Comparison of ENCODE assay signal across 38 cellular contexts in genomic region chr1:236642763-236643162, GRCh38. TPM values are rescaled to one million over a fixed set of nuclear protein-coding genes. Genes with fewer than 3 reads are reported as not detected.
"Had no signal": no experiment of that assay in that cellular context is flagged by ENCODE, and none has a peak within 500 bp of the region (broad histone marks: within the 10 kb centered on the region; RNA-seq: fewer than 3 reads in every experiment).

No MANE protein-coding gene starts in this region.

- FAIRE-seq: astrocyte, bronchial epithelial cell had no signal

- H3K9me3 ChIP-seq: adrenal gland, ascending aorta, body of pancreas, breast epithelium had no signal

- H3K27me3 ChIP-seq: adrenal gland, ascending aorta, body of pancreas, brain microvascular endothelial cell, cardiac muscle cell had no signal

- DNase-seq: activated effector memory CD4-positive, alpha-beta T cell treated with anti-CD3 and anti-CD28 coated beads, Interleukin-2, amount 50 U/mL, for 16 hours; activated effector memory CD4-positive, alpha-beta T cell treated with Interleukin-2 at 50 U/mL for 16 hours; activated gamma-delta T cell; activated gamma-delta T cell treated with Interleukin-2 at 50 U/mL for 16 hours; activated naive CD4-positive, alpha-beta T cell; activated naive CD4-positive, alpha-beta T cell treated with anti-CD3 and anti-CD28 coated beads for 36 hours; activated naive CD4-positive, alpha-beta T cell treated with anti-CD3 and anti-CD28 coated beads, Interleukin-2, amount 10 ng/mL, durations not matched to agents 7 days and 5 days; activated naive CD4-positive, alpha-beta T cell treated with anti-CD3 and anti-CD28 coated beads, Interleukin-2, amount 50 U/mL, for 16 hours; activated naive CD4-positive, alpha-beta T cell treated with Interleukin-2 at 50 U/mL for 16 hours; activated naive CD8-positive, alpha-beta T cell treated with anti-CD3 and anti-CD28 coated beads for 36 hours; activated naive CD8-positive, alpha-beta T cell treated with anti-CD3 and anti-CD28 coated beads, Interleukin-2, amount 10 ng/mL, durations not matched to agents 7 days and 5 days; activated naive CD8-positive, alpha-beta T cell treated with anti-CD3 and anti-CD28 coated beads, Interleukin-2, amount 50 U/mL, for 24 hours; activated T-cell treated with anti-CD3 and anti-CD28 coated beads, Interleukin-2, amount 50 U/mL, for 4 hours; activated T-cell treated with anti-CD3 and anti-CD28 coated beads, Interleukin-2, amount 50 U/mL, for 48 hours; activated T-cell treated with anti-CD3 and anti-CD28 coated beads, Interleukin-2, amount 50 U/mL, for 72 hours; adrenal gland; amniotic stem cell; amygdala; anterior cingulate cortex; aorta; body of pancreas; brain microvascular endothelial cell; caudate nucleus; central memory CD4-positive, alpha-beta T cell; cerebellar nuclear complex had no signal

- H3K4me3 Mint-ChIP-seq: activated naive CD4-positive, alpha-beta T cell treated with anti-CD3 and anti-CD28 coated beads for 36 hours; activated naive CD4-positive, alpha-beta T cell treated with anti-CD3 and anti-CD28 coated beads, Interleukin-2, amount 10 ng/mL, durations not matched to agents 7 days and 5 days; activated naive CD4-positive, alpha-beta T cell treated with anti-CD3 and anti-CD28 coated beads, Interleukin-2, amount 50 U/mL, for 24 hours; activated naive CD8-positive, alpha-beta T cell; activated naive CD8-positive, alpha-beta T cell treated with anti-CD3 and anti-CD28 coated beads for 36 hours; activated naive CD8-positive, alpha-beta T cell treated with anti-CD3 and anti-CD28 coated beads, Interleukin-2, amount 10 ng/mL, durations not matched to agents 7 days and 5 days; activated naive CD8-positive, alpha-beta T cell treated with anti-CD3 and anti-CD28 coated beads, Interleukin-2, amount 50 U/mL, for 24 hours; activated T-cell treated with anti-CD3 and anti-CD28 coated beads, Interleukin-2, amount 50 U/mL, for 4 hours; activated T-cell treated with anti-CD3 and anti-CD28 coated beads, Interleukin-2, amount 50 U/mL, for 72 hours; activated T-helper 1 cell treated with anti-CD3 and anti-CD28 coated beads, Interleukin-12 subunit alpha, Interleukin-12 subunit beta, Interleukin-2, Interleukin-4 antibody, amounts not matched to agents 30 ng/mL and 10 ng/mL and 1 ng/mL, durations not matched to agents 14 hours and 24 hours and 36 hours; activated T-helper 17 cell treated with anti-CD3 and anti-CD28 coated beads, Interleukin-2, amount 50 U/mL, for 72 hours; brain; central memory CD8-positive, alpha-beta T cell had no signal

- H3K36me3 ChIP-seq: adrenal gland, ascending aorta, brain microvascular endothelial cell, breast epithelium, cardiac muscle cell had no signal

- H3K27me3 Mint-ChIP-seq: activated naive CD4-positive, alpha-beta T cell treated with anti-CD3 and anti-CD28 coated beads, Interleukin-2, amount 10 ng/mL, durations not matched to agents 7 days and 5 days; activated naive CD8-positive, alpha-beta T cell; activated naive CD8-positive, alpha-beta T cell treated with anti-CD3 and anti-CD28 coated beads, Interleukin-2, amount 10 ng/mL, durations not matched to agents 7 days and 5 days had no signal

- H3K4me1 ChIP-seq: adrenal gland, ascending aorta, body of pancreas, breast epithelium had no signal

- H3K9me3 Mint-ChIP-seq: activated naive CD4-positive, alpha-beta T cell treated with anti-CD3 and anti-CD28 coated beads for 36 hours; activated naive CD4-positive, alpha-beta T cell treated with anti-CD3 and anti-CD28 coated beads, Interleukin-2, amount 10 ng/mL, durations not matched to agents 7 days and 5 days; activated naive CD4-positive, alpha-beta T cell treated with anti-CD3 and anti-CD28 coated beads, Interleukin-2, amount 50 U/mL, for 24 hours; activated naive CD4-positive, alpha-beta T cell treated with anti-CD3 and anti-CD28 coated beads, Interleukin-2, amount 50 U/mL, for 72 hours; activated naive CD8-positive, alpha-beta T cell treated with anti-CD3 and anti-CD28 coated beads for 36 hours; activated naive CD8-positive, alpha-beta T cell treated with anti-CD3 and anti-CD28 coated beads, Interleukin-2, amount 10 ng/mL, durations not matched to agents 7 days and 5 days; activated naive CD8-positive, alpha-beta T cell treated with anti-CD3 and anti-CD28 coated beads, Interleukin-2, amount 50 U/mL, for 24 hours; activated T-cell treated with anti-CD3 and anti-CD28 coated beads, Interleukin-2, amount 50 U/mL, for 4 hours; activated T-cell treated with anti-CD3 and anti-CD28 coated beads, Interleukin-2, amount 50 U/mL, for 72 hours; activated T-helper 1 cell treated with anti-CD3 and anti-CD28 coated beads, Interleukin-12 subunit alpha, Interleukin-12 subunit beta, Interleukin-2, Interleukin-4 antibody, amounts not matched to agents 30 ng/mL and 10 ng/mL and 1 ng/mL, durations not matched to agents 14 hours and 24 hours and 36 hours; activated T-helper 17 cell treated with anti-CD3 and anti-CD28 coated beads, Interleukin-2, amount 50 U/mL, for 72 hours; activated T-helper 2 cell treated with anti-CD3 and anti-CD28 coated beads, Interferon-gamma antibody, Interleukin-2, Interleukin-4, amounts not matched to agents 10 μg/mL and 5 μg/mL and 100 μg/mL, durations not matched to agents 14 hours and 24 hours and 36 hours; brain; central memory CD8-positive, alpha-beta T cell had no signal

- H3K4me3 ChIP-seq: adrenal gland, ascending aorta, body of pancreas, breast epithelium, cardiac muscle cell had no signal

- H3K27ac ChIP-seq: adrenal gland, ascending aorta, body of pancreas, brain microvascular endothelial cell, breast epithelium, cardiac muscle cell had no signal

- H3K4me1 Mint-ChIP-seq: activated naive CD4-positive, alpha-beta T cell treated with anti-CD3 and anti-CD28 coated beads, Interleukin-2, amount 10 ng/mL, durations not matched to agents 7 days and 5 days; activated naive CD4-positive, alpha-beta T cell treated with anti-CD3 and anti-CD28 coated beads, Interleukin-2, amount 50 U/mL, for 24 hours; activated naive CD8-positive, alpha-beta T cell treated with anti-CD3 and anti-CD28 coated beads for 36 hours; activated naive CD8-positive, alpha-beta T cell treated with anti-CD3 and anti-CD28 coated beads, Interleukin-2, amount 10 ng/mL, durations not matched to agents 7 days and 5 days; activated naive CD8-positive, alpha-beta T cell treated with anti-CD3 and anti-CD28 coated beads, Interleukin-2, amount 50 U/mL, for 24 hours; activated T-helper 17 cell treated with anti-CD3 and anti-CD28 coated beads, Interleukin-2, amount 50 U/mL, for 72 hours; central memory CD8-positive, alpha-beta T cell had no signal

- H3K36me3 Mint-ChIP-seq: activated naive CD4-positive, alpha-beta T cell treated with anti-CD3 and anti-CD28 coated beads, Interleukin-2, amount 10 ng/mL, durations not matched to agents 7 days and 5 days; activated naive CD4-positive, alpha-beta T cell treated with anti-CD3 and anti-CD28 coated beads, Interleukin-2, amount 50 U/mL, for 24 hours; activated naive CD4-positive, alpha-beta T cell treated with anti-CD3 and anti-CD28 coated beads, Interleukin-2, amount 50 U/mL, for 72 hours; activated naive CD8-positive, alpha-beta T cell; activated naive CD8-positive, alpha-beta T cell treated with anti-CD3 and anti-CD28 coated beads for 36 hours; activated naive CD8-positive, alpha-beta T cell treated with anti-CD3 and anti-CD28 coated beads, Interleukin-2, amount 10 ng/mL, durations not matched to agents 7 days and 5 days; brain had no signal

- H3K27ac Mint-ChIP-seq: activated naive CD4-positive, alpha-beta T cell treated with anti-CD3 and anti-CD28 coated beads for 36 hours; activated naive CD4-positive, alpha-beta T cell treated with anti-CD3 and anti-CD28 coated beads, Interleukin-2, amount 10 ng/mL, durations not matched to agents 7 days and 5 days; activated naive CD4-positive, alpha-beta T cell treated with anti-CD3 and anti-CD28 coated beads, Interleukin-2, amount 50 U/mL, for 24 hours; activated naive CD4-positive, alpha-beta T cell treated with anti-CD3 and anti-CD28 coated beads, Interleukin-2, amount 50 U/mL, for 72 hours; activated naive CD8-positive, alpha-beta T cell; activated naive CD8-positive, alpha-beta T cell treated with anti-CD3 and anti-CD28 coated beads for 36 hours; activated naive CD8-positive, alpha-beta T cell treated with anti-CD3 and anti-CD28 coated beads, Interleukin-2, amount 10 ng/mL, durations not matched to agents 7 days and 5 days; activated naive CD8-positive, alpha-beta T cell treated with anti-CD3 and anti-CD28 coated beads, Interleukin-2, amount 50 U/mL, for 24 hours; activated T-cell treated with anti-CD3 and anti-CD28 coated beads, Interleukin-2, amount 50 U/mL, for 72 hours; activated T-helper 1 cell treated with anti-CD3 and anti-CD28 coated beads, Interleukin-12 subunit alpha, Interleukin-12 subunit beta, Interleukin-2, Interleukin-4 antibody, amounts not matched to agents 30 ng/mL and 10 ng/mL and 1 ng/mL, durations not matched to agents 14 hours and 24 hours and 36 hours; activated T-helper 17 cell treated with anti-CD3 and anti-CD28 coated beads, Interleukin-2, amount 50 U/mL, for 72 hours; activated T-helper 2 cell treated with anti-CD3 and anti-CD28 coated beads, Interferon-gamma antibody, Interleukin-2, Interleukin-4, amounts not matched to agents 10 μg/mL and 5 μg/mL and 100 μg/mL, durations not matched to agents 14 hours and 24 hours and 36 hours; brain had no signal

- ATAC-seq: activated naive CD4-positive, alpha-beta T cell treated with anti-CD3 and anti-CD28 coated beads, Interleukin-2, amount 50 U/mL, for 72 hours; activated naive CD8-positive, alpha-beta T cell treated with anti-CD3 and anti-CD28 coated beads, Interleukin-2, amount 50 U/mL, for 24 hours; activated T-cell treated with anti-CD3 and anti-CD28 coated beads, Interleukin-2, amount 50 U/mL, for 4 hours; activated T-cell treated with anti-CD3 and anti-CD28 coated beads, Interleukin-2, amount 50 U/mL, for 72 hours; activated T-helper 17 cell treated with anti-CD3 and anti-CD28 coated beads, Interleukin-2, amount 50 U/mL, for 72 hours; body of pancreas had no signal

RNA-seq across cellular contexts. Expression of gene ACTN2, which starts 43.5 kb away (rescaled TPM):
- total RNA-seq: activated naive CD8-positive, alpha-beta T cell treated with anti-CD3 and anti-CD28 coated beads, Interleukin-2, amount 10 ng/mL, durations not matched to agents 7 days and 5 days had no signal
